In the genomic region with DNA sequence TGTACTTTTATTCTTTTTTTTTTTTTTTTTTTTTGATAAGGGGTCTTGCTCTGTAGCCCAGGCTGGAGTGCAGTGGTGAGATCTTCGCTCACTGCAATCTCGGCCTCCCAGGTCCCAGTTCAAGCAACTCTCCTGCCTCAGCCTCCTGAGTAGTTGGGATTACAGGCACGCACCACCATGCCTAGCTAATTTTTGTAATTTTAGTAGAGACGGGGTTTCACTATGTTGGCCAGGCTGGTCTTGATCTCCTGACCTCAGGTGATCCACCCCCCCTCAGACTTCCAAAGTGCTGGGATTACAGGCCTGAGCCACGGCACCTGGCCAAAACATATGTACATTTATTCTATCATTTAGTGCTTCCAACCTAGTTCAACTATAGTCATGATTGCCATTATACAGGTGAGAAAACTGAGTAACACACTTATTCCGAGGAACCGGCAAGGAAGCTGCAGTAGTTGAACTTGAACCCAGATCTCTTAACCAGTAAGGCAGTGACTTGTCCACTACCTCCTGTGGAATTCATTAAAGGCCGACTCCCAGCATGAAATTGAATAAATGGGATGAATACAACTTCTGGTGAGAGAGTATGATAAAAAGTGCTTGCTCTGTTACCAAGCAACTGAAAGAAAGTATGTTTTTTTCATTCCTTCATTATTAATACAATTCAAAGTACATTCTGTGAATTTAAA, we compare ENCODE assay signal across 8 cellular contexts. TPM values are rescaled to one million over a fixed set of nuclear protein-coding genes. Genes with fewer than 3 reads are reported as not detected.
DNase-seq lines count a peak whose midpoint lies in the region; ATAC-seq and TF ChIP-seq lines count a peak whose summit lies in the region.

No MANE protein-coding gene starts in this region.

- no peaks in the 10 kb centered on the region for H3K27me3 Mint-ChIP-seq in activated CD4-positive, alpha-beta memory T cell treated with anti-CD3 and anti-CD28 coated beads, Interleukin-2, amount 10 ng/mL, durations not matched to agents 7 days and 5 days
- H3K27me3 Mint-ChIP-seq in glutamatergic neuron (ENCODE audit: unreplicated experiment) = peaks cover 5% of the 10 kb centered on the region

- no peaks in the 10 kb centered on the region; the same call in none of the 2 replicates for H3K4me1 ChIP-seq in HAP-1

- no peaks in the 10 kb centered on the region for H3K27me3 ChIP-seq in HAP-1 (ENCODE audit: low read depth)

- CTCF ChIA-PET in activated CD4-positive, alpha-beta memory T cell treated with anti-CD3 and anti-CD28 coated beads, Interleukin-2, amount 10 ng/mL, durations not matched to agents 7 days and 5 days (lab: Charles Lee) = interaction anchor here (1.0 to 3.6 kb wide), 19 partner anchors 21 to 410 kb away, joined by 3 to 95 read pairs (median 9); a partner anchor contains a TSS

- H3K4me1 Mint-ChIP-seq in activated CD4-positive, alpha-beta memory T cell treated with anti-CD3 and anti-CD28 coated beads, Interleukin-2, amount 10 ng/mL, durations not matched to agents 7 days and 5 days = peaks cover 24% of the 10 kb centered on the region
- H3K4me1 Mint-ChIP-seq in glutamatergic neuron (ENCODE audit: low read depth, unreplicated experiment) = peaks cover 3% of the 10 kb centered on the region
- H3K4me1 Mint-ChIP-seq in stimulated activated effector memory CD8-positive, alpha-beta T cell treated with anti-CD3 and anti-CD28 coated beads, Interleukin-12 subunit alpha, Interleukin-12 subunit beta, amount 100 ng/mL, for 72 hours = peaks cover 25% of the 10 kb centered on the region

- POLR2A ChIA-PET in activated CD4-positive, alpha-beta memory T cell treated with anti-CD3 and anti-CD28 coated beads, Interleukin-2, amount 10 ng/mL, durations not matched to agents 7 days and 5 days (lab: Charles Lee) = interaction anchor here (0.9 to 3.7 kb wide), 24 partner anchors 10 to 1649 kb away, joined by 3 to 247 read pairs (median 12); partner anchors contain the start of gene ARHGDIB

- TF ChIP-seq CTCF in glutamatergic neuron (IDR thresholded peaks at IDR 0.05; ENCODE audit: partially characterized antibody, unreplicated experiment) = no peak

- H3K36me3 Mint-ChIP-seq in activated CD4-positive, alpha-beta memory T cell treated with anti-CD3 and anti-CD28 coated beads, Interleukin-2, amount 10 ng/mL, durations not matched to agents 7 days and 5 days (ENCODE audit: low read depth) = peaks cover 34% of the 10 kb centered on the region
- H3K36me3 Mint-ChIP-seq in glutamatergic neuron (ENCODE audit: unreplicated experiment) = peaks cover 5% of the 10 kb centered on the region
- H3K36me3 Mint-ChIP-seq in stimulated activated effector memory CD8-positive, alpha-beta T cell treated with anti-CD3 and anti-CD28 coated beads, Interleukin-12 subunit alpha, Interleukin-12 subunit beta, amount 100 ng/mL, for 72 hours = peaks cover 36% of the 10 kb centered on the region

- H3K36me3 ChIP-seq in HAP-1 (replicated peaks) = no peaks in the 10 kb centered on the region

- peaks cover 3% of the 10 kb centered on the region for H3K9me3 Mint-ChIP-seq in activated CD4-positive, alpha-beta memory T cell treated with anti-CD3 and anti-CD28 coated beads, Interleukin-2, amount 10 ng/mL, durations not matched to agents 7 days and 5 days
- peaks cover 11% of the 10 kb centered on the region for H3K9me3 Mint-ChIP-seq in glutamatergic neuron (ENCODE audit: unreplicated experiment)
- no peaks in the 10 kb centered on the region for H3K9me3 Mint-ChIP-seq in stimulated activated effector memory CD8-positive, alpha-beta T cell treated with anti-CD3 and anti-CD28 coated beads, Interleukin-12 subunit alpha, Interleukin-12 subunit beta, amount 100 ng/mL, for 72 hours

- H3K4me3 ChIP-seq in HAP-1 = peak overlapping the region; percentile 54

- H3K27ac Mint-ChIP-seq in activated CD4-positive, alpha-beta memory T cell treated with anti-CD3 and anti-CD28 coated beads, Interleukin-2, amount 10 ng/mL, durations not matched to agents 7 days and 5 days = peak overlapping the region; percentile 94
- no peak overlapping the region for H3K27ac Mint-ChIP-seq in glutamatergic neuron (ENCODE audit: unreplicated experiment)
- peak overlapping the region; percentile 94 for H3K27ac Mint-ChIP-seq in stimulated activated effector memory CD8-positive, alpha-beta T cell treated with anti-CD3 and anti-CD28 coated beads, Interleukin-12 subunit alpha, Interleukin-12 subunit beta, amount 100 ng/mL, for 72 hours

- in situ Hi-C loops in HAP-1 (cut with MboI; ENCODE audit: low sequenced_read_pairs) = loop anchor here (10.0 kb wide), 1 partner anchor 110 kb away; no protein-coding TSS in a partner anchor

- no peak for ATAC-seq in stimulated activated effector memory CD8-positive, alpha-beta T cell treated with anti-CD3 and anti-CD28 coated beads, Interleukin-12 subunit alpha, Interleukin-12 subunit beta, amount 100 ng/mL, for 72 hours
- ATAC-seq in GM21619 (IDR thresholded peaks at IDR 0.05; ENCODE audit: unreplicated experiment) (no peak), GM21526 (IDR thresholded peaks at IDR 0.05; ENCODE audit: low FRiP score, unreplicated experiment) (no peak), GM18907 (IDR thresholded peaks at IDR 0.05; ENCODE audit: unreplicated experiment) (no peak)

- H3K4me3 Mint-ChIP-seq in activated CD4-positive, alpha-beta memory T cell treated with anti-CD3 and anti-CD28 coated beads, Interleukin-2, amount 10 ng/mL, durations not matched to agents 7 days and 5 days = peak overlapping the region; percentile 79
- peak overlapping the region; percentile 96 for H3K4me3 Mint-ChIP-seq in glutamatergic neuron (ENCODE audit: unreplicated experiment)
- H3K4me3 Mint-ChIP-seq in stimulated activated effector memory CD8-positive, alpha-beta T cell treated with anti-CD3 and anti-CD28 coated beads, Interleukin-12 subunit alpha, Interleukin-12 subunit beta, amount 100 ng/mL, for 72 hours = peak overlapping the region; percentile 76

- DNase-seq in HAP-1 (ENCODE audit: low spot score in 2 of 2) (peak in 1 of 2 experiments; percentile 10), glutamatergic neuron (no peak), 8988T (no peak)
- no peak for DNase-seq in activated CD4-positive, alpha-beta memory T cell treated with anti-CD3 and anti-CD28 coated beads, Interleukin-2, amount 10 ng/mL, durations not matched to agents 7 days and 5 days
- DNase-seq in stimulated activated effector memory CD8-positive, alpha-beta T cell treated with anti-CD3 and anti-CD28 coated beads, Interleukin-12 subunit alpha, Interleukin-12 subunit beta, amount 100 ng/mL, for 72 hours (ENCODE audit: low spot score in 2 of 2) = no peak

- H3K9me3 ChIP-seq in HAP-1 = no peaks in the 10 kb centered on the region

RNA-seq across cellular contexts. Expression of gene ATF7IP, which starts 0.8 kb away (rescaled TPM):
- total RNA-seq in activated CD4-positive, alpha-beta memory T cell treated with anti-CD3 and anti-CD28 coated beads, Interleukin-2, amount 10 ng/mL, durations not matched to agents 7 days and 5 days = 100 to 1,000 TPM; 129 to 134 TPM
- 204 TPM for total RNA-seq in glutamatergic neuron (ENCODE audit: unreplicated experiment)
